6 cellular contexts compared by ENCODE assay signal in the genomic region with DNA sequence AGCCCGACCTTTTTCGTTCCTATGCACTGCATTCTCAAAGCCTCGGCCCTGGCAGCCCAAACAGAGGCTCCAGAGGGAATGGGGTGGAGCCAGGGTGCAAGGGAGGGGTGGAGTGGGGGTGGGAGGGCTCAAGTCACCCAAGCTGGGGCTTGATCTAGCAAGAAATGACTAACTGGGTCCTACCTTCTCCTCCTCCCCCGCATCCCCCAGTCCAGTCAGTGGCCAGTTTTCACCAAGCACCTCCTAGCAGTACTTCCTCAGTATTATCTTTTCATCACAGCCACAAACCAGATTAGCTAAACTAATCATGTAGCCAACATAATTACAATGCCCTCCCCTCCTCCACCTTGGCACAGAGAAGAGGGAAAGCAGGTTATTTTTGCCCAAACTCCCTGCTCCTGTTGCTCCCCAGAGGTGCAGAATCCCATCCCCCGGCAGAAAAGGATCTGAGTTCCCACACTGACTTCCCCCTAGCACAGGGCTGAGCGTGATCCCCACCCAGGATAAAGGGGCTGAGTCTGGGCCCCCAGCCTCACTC. TPM values are rescaled to one million over a fixed set of nuclear protein-coding genes. Genes with fewer than 3 reads are reported as not detected.
A peak's percentile ranks its signal among the peaks of the same experiment; 100 is the strongest.
DNase-seq lines count a peak whose midpoint lies in the region; ATAC-seq and TF ChIP-seq lines count a peak whose summit lies in the region.

No MANE protein-coding gene starts in this region.

- intact Hi-C loops in transverse colon (cut with DNase I; ENCODE audit: low total_unique reads), result no loop called here

- no peaks in the 10 kb centered on the region for H3K9me3 ChIP-seq in transverse colon

- no peak for TF ChIP-seq EP300 in transverse colon (IDR thresholded peaks at IDR 0.05; ENCODE audit: low read depth)

- 22% methylated on average over 6 of the region's 6 CpGs; no CpG with 5 or more reads in 1 of the 2 donors for WGBS in transverse colon (ENCODE audit: low coverage in 1 of 2), 2 donors

- peak overlapping the region in 3 of 4 donors; percentile 70 to 86 (median 81) for H3K4me3 ChIP-seq in transverse colon

- no peaks in the 10 kb centered on the region for H3K36me3 ChIP-seq in transverse colon

- peak; percentile 17 for ATAC-seq in foreskin keratinocyte

- DNase-seq in SIG-M5 treated with dmso at 0.1 percent for 504 hours (lab: John Stamatoyannopoulos, UW; ENCODE audit: unreplicated experiment) (peak; percentile 59), SIG-M5 (lab: John Stamatoyannopoulos, UW) (no peak), foreskin keratinocyte (peak; percentile 90 to 92), transverse colon (peak; percentile 52), HCEC 1CT (no peak), hypothalamus (lab: John Stamatoyannopoulos, UW) (no peak)

- H3K27ac ChIP-seq in foreskin keratinocyte (peak overlapping the region; percentile 96), transverse colon (peak overlapping the region; percentile 90 to 95 (median 94))

- TF ChIP-seq CTCF in foreskin keratinocyte (conservative IDR thresholded peaks at IDR 0.05) (no peak), transverse colon (IDR thresholded peaks at IDR 0.05) (no peak)

- H3K4me1 ChIP-seq in foreskin keratinocyte (peaks cover 20% of the 10 kb centered on the region), transverse colon (peaks cover 3 to 59% (median 39%) of the 10 kb centered on the region in 4 donors)

- in situ Hi-C loops in transverse colon (cut with MboI; ENCODE audit: low pct_ligation_motif_present in 1 of 4, low pct_unique_long_range_greater_than_20kb in 1 of 4, low sequenced_read_pairs in 3 of 4), result no loop called here

- H3K27me3 ChIP-seq in foreskin keratinocyte (no peaks in the 10 kb centered on the region), transverse colon (peaks cover 10% of the 10 kb centered on the region)

- no peak for TF ChIP-seq POLR2A in transverse colon (IDR thresholded peaks at IDR 0.05)

RNA-seq across cellular contexts. Expression of a gene that starts 2.2 kb away (rescaled TPM):
- total RNA-seq in foreskin keratinocyte (367 and 442 TPM in 2 replicates), transverse colon (100 to 1,000 TPM; 396 to 595 (median 513) TPM)
- polyA plus RNA-seq in foreskin keratinocyte, result 299 and 341 TPM in 2 replicates

RNA-seq across cellular contexts. Expression of a gene that starts 27.5 kb away (rescaled TPM):
- total RNA-seq in foreskin keratinocyte, result 8.8 and 13.7 TPM in 2 replicates
- polyA plus RNA-seq in foreskin keratinocyte, result 9.1 and 11.8 TPM in 2 replicates
- 10 to 100 TPM; 18.7 to 39.6 (median 22.5) TPM for total RNA-seq in transverse colon

RNA-seq across cellular contexts. Expression of a gene that starts 28.5 kb away (rescaled TPM):
- 8.0 and 10.5 TPM in 2 replicates for total RNA-seq in foreskin keratinocyte
- 8.8 and 10.9 TPM in 2 replicates for polyA plus RNA-seq in foreskin keratinocyte
- 10 to 100 TPM in 3 of 4 donors, 1 to 10 TPM in 1; 7.1 to 61.1 (median 12.6) TPM for total RNA-seq in transverse colon

RNA-seq across cellular contexts. Expression of a gene that starts 49.8 kb away (rescaled TPM):
- 0.56 and 0.82 TPM in 2 replicates for total RNA-seq in foreskin keratinocyte
- 0.45 and 0.77 TPM in 2 replicates for polyA plus RNA-seq in foreskin keratinocyte
- under 1 TPM in 2 of 4 donors, not detected in 2; 0.55 to 0.79 TPM for total RNA-seq in transverse colon

RNA-seq across cellular contexts. Expression of a gene that starts 51.8 kb away (rescaled TPM):
- total RNA-seq in foreskin keratinocyte (61.8 and 93.7 TPM in 2 replicates), transverse colon (10 to 100 TPM in 3 of 4 donors, 1 to 10 TPM in 1; 10.0 to 30.8 (median 24.6) TPM)
- polyA plus RNA-seq in foreskin keratinocyte, result 79.5 and 104 TPM in 2 replicates

Comparison
In these comparisons a context has a peak if more than half of its experiments do, and no peak if none do; other contexts are left out.
1. DNase-seq: peak in SIG-M5 treated with dmso at 0.1 percent for 504 hours (single experiment), foreskin keratinocyte (2 of 2) and transverse colon (single experiment); none in SIG-M5 (single experiment), HCEC 1CT (single experiment) and hypothalamus (0 of 51).